1 cellular context compared by ENCODE assay signal in the genomic region with DNA sequence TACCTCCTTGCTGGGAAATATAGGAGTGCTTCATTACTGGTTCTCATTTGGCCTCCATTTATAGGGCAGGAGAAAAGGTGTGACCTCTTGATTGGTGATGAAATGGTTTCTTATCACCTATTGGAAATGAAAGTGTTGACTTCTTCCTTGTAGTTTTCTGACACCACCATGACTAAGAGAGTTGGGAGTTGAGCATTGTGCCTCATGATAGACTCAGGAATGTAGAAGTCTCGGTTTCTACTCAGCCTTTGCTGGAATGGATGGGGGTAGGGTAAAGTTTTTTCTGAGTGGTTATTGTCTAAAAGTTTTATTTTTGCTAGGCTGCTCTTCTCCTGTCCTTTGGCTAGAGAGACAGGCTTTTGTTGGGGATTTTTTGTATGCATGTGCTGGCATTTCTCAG.
TF ChIP-seq lines count a peak whose summit lies in the region.

No MANE protein-coding gene starts in this region.

TF ChIP-seq in GM23338, 12 proteins besides CTCF, POLR2A, EP300 and RAD21 (continued from another document):
- TF ChIP-seq, protein P1, sequence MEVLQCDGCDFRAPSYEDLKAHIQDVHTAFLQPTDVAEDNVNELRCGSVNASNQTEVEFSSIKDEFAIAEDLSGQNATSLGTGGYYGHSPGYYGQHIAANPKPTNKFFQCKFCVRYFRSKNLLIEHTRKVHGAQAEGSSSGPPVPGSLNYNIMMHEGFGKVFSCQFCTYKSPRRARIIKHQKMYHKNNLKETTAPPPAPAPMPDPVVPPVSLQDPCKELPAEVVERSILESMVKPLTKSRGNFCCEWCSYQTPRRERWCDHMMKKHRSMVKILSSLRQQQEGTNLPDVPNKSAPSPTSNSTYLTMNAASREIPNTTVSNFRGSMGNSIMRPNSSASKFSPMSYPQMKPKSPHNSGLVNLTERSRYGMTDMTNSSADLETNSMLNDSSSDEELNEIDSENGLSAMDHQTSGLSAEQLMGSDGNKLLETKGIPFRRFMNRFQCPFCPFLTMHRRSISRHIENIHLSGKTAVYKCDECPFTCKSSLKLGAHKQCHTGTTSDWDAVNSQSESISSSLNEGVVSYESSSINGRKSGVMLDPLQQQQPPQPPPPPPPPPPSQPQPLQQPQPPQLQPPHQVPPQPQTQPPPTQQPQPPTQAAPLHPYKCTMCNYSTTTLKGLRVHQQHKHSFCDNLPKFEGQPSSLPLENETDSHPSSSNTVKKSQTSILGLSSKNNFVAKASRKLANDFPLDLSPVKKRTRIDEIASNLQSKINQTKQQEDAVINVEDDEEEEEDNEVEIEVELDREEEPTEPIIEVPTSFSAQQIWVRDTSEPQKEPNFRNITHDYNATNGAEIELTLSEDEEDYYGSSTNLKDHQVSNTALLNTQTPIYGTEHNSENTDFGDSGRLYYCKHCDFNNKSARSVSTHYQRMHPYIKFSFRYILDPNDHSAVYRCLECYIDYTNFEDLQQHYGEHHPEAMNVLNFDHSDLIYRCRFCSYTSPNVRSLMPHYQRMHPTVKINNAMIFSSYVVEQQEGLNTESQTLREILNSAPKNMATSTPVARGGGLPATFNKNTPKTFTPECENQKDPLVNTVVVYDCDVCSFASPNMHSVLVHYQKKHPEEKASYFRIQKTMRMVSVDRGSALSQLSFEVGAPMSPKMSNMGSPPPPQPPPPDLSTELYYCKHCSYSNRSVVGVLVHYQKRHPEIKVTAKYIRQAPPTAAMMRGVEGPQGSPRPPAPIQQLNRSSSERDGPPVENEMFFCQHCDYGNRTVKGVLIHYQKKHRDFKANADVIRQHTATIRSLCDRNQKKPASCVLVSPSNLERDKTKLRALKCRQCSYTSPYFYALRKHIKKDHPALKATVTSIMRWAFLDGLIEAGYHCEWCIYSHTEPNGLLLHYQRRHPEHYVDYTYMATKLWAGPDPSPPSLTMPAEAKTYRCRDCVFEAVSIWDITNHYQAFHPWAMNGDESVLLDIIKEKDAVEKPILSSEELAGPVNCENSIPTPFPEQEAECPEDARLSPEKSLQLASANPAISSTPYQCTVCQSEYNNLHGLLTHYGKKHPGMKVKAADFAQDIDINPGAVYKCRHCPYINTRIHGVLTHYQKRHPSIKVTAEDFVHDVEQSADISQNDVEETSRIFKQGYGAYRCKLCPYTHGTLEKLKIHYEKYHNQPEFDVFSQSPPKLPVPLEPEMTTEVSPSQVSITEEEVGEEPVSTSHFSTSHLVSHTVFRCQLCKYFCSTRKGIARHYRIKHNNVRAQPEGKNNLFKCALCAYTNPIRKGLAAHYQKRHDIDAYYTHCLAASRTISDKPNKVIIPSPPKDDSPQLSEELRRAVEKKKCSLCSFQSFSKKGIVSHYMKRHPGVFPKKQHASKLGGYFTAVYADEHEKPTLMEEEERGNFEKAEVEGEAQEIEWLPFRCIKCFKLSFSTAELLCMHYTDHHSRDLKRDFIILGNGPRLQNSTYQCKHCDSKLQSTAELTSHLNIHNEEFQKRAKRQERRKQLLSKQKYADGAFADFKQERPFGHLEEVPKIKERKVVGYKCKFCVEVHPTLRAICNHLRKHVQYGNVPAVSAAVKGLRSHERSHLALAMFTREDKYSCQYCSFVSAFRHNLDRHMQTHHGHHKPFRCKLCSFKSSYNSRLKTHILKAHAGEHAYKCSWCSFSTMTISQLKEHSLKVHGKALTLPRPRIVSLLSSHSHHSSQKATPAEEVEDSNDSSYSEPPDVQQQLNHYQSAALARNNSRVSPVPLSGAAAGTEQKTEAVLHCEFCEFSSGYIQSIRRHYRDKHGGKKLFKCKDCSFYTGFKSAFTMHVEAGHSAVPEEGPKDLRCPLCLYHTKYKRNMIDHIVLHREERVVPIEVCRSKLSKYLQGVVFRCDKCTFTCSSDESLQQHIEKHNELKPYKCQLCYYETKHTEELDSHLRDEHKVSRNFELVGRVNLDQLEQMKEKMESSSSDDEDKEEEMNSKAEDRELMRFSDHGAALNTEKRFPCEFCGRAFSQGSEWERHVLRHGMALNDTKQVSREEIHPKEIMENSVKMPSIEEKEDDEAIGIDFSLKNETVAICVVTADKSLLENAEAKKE (CRISPR knock-in tag; IDR thresholded peaks at IDR 0.05), result no peak
- no peak for TF ChIP-seq NANOG (IDR thresholded peaks at IDR 0.05; ENCODE audit: borderline replicate concordance)
- TF ChIP-seq EZH2phosphoT487 (IDR thresholded peaks at IDR 0.05; ENCODE audit: unreplicated experiment), result no peak
- no peak for TF ChIP-seq ZNF331 (CRISPR knock-in tag; IDR thresholded peaks at IDR 0.05; ENCODE audit: low read depth)
- TF ChIP-seq, protein P2, sequence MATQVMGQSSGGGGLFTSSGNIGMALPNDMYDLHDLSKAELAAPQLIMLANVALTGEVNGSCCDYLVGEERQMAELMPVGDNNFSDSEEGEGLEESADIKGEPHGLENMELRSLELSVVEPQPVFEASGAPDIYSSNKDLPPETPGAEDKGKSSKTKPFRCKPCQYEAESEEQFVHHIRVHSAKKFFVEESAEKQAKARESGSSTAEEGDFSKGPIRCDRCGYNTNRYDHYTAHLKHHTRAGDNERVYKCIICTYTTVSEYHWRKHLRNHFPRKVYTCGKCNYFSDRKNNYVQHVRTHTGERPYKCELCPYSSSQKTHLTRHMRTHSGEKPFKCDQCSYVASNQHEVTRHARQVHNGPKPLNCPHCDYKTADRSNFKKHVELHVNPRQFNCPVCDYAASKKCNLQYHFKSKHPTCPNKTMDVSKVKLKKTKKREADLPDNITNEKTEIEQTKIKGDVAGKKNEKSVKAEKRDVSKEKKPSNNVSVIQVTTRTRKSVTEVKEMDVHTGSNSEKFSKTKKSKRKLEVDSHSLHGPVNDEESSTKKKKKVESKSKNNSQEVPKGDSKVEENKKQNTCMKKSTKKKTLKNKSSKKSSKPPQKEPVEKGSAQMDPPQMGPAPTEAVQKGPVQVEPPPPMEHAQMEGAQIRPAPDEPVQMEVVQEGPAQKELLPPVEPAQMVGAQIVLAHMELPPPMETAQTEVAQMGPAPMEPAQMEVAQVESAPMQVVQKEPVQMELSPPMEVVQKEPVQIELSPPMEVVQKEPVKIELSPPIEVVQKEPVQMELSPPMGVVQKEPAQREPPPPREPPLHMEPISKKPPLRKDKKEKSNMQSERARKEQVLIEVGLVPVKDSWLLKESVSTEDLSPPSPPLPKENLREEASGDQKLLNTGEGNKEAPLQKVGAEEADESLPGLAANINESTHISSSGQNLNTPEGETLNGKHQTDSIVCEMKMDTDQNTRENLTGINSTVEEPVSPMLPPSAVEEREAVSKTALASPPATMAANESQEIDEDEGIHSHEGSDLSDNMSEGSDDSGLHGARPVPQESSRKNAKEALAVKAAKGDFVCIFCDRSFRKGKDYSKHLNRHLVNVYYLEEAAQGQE (IDR thresholded peaks at IDR 0.05; ENCODE audit: unreplicated experiment), result no peak
